ENCODE assay signal across 12 cellular contexts in the genomic region with DNA sequence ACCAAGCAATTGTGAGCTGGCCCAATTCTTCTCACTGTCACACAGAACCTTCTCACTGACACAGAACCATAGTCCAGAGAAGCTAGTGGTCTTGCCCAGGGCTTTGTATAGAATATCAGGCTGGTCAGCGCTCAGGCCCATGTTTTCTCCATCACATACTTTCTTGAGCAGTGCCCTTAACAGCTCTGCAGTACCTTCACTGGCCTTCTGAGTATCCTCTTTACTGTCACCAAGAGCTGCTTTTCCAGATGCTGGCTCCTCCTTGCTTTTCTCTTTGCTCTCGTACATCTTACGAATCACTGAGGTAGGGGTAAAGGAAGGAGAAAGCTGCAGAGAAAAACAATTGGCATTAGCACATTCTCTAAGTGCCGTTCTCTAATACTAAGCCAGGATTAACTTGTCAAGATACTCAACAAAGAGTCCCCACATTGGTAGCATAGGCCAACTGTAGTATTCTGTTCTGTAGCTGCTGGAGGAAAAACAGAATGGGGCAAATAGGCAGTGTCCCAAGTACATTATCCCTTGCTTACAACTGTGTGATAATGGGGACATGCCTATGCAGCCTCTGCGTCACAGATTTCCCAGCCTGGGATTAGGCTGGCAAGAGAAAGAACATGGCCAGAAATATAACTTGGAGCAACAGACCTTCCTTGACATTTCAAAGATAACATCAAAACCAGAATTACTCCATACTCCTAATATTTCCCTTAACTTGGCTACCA. TPM values are rescaled to one million over a fixed set of nuclear protein-coding genes. Genes with fewer than 3 reads are reported as not detected.
DNase-seq lines count a peak whose midpoint lies in the region; ATAC-seq and TF ChIP-seq lines count a peak whose summit lies in the region.
"Had no signal": no experiment of that assay in that cellular context is flagged by ENCODE, and none has a peak within 500 bp of the region (broad histone marks: within the 10 kb centered on the region; RNA-seq: fewer than 3 reads in every experiment).

No MANE protein-coding gene starts in this region.

- H3K4me3 ChIP-seq in adrenal gland (no peak overlapping the region), right cardiac atrium (ENCODE audit: low read length) (no peak overlapping the region), retinal pigment epithelial cell (ENCODE audit: low read length) (no peak overlapping the region), sigmoid colon (no peak overlapping the region)
- H3K4me3 ChIP-seq: suprapubic skin had no signal

- H3K4me1 ChIP-seq in adrenal gland (replicated peaks in 1 of 2): peaks cover 13 to 32% of the 10 kb centered on the region in 2 donors
- H3K4me1 ChIP-seq in right cardiac atrium (ENCODE audit: control insufficient read depth, insufficient read depth, low read length): peaks cover 3% of the 10 kb centered on the region
- no peaks in the 10 kb centered on the region for H3K4me1 ChIP-seq in sigmoid colon
- H3K4me1 ChIP-seq: suprapubic skin had no signal

- H3K27ac ChIP-seq in adrenal gland (peak overlapping the region in 4 of 5 donors; percentile 41 to 79 (median 54)), right cardiac atrium (ENCODE audit: low read length) (peak overlapping the region; percentile 70), sigmoid colon (no peak overlapping the region)
- H3K27ac ChIP-seq: HL-60, suprapubic skin had no signal

- no peak for TF ChIP-seq POLR2A in adrenal gland (IDR thresholded peaks at IDR 0.05)
- no peak for TF ChIP-seq POLR2A in sigmoid colon (IDR thresholded peaks at IDR 0.05)

- no peak for ATAC-seq in activated T-cell treated with anti-CD3 and anti-CD28 coated beads, Interleukin-2, amount 50 U/mL, for 72 hours (replicated peaks in 1 of 2)
- ATAC-seq in right cardiac atrium: peak; percentile 55 to 64
- ATAC-seq in GM19397 (IDR thresholded peaks at IDR 0.05; ENCODE audit: unreplicated experiment): no peak

- H3K9me3 ChIP-seq in adrenal gland (replicated peaks in 1 of 3): no peaks in the 10 kb centered on the region
- no peaks in the 10 kb centered on the region for H3K9me3 ChIP-seq in right cardiac atrium (ENCODE audit: control insufficient read depth, low read length)
- no peaks in the 10 kb centered on the region for H3K9me3 ChIP-seq in sigmoid colon
- H3K9me3 ChIP-seq: suprapubic skin had no signal

- peaks cover 100% of the 10 kb centered on the region for H3K36me3 Mint-ChIP-seq in activated T-cell treated with anti-CD3 and anti-CD28 coated beads, Interleukin-2, amount 50 U/mL, for 24 hours (ENCODE audit: low read depth)
- H3K36me3 Mint-ChIP-seq in activated T-cell treated with anti-CD3 and anti-CD28 coated beads, Interleukin-2, amount 50 U/mL, for 72 hours (ENCODE audit: insufficient read depth in 2 of 2): peaks cover 6 to 35% of the 10 kb centered on the region in 2 donors

- peaks cover 3% of the 10 kb centered on the region for H3K4me1 Mint-ChIP-seq in activated T-cell treated with anti-CD3 and anti-CD28 coated beads, Interleukin-2, amount 50 U/mL, for 24 hours (ENCODE audit: low read depth)
- H3K4me1 Mint-ChIP-seq in activated T-cell treated with anti-CD3 and anti-CD28 coated beads, Interleukin-2, amount 50 U/mL, for 72 hours (ENCODE audit: low read depth): peaks cover 12% of the 10 kb centered on the region

- H3K9me3 Mint-ChIP-seq in activated T-cell treated with anti-CD3 and anti-CD28 coated beads, Interleukin-2, amount 50 U/mL, for 24 hours: no peaks in the 10 kb centered on the region
- H3K9me3 Mint-ChIP-seq in activated T-cell treated with anti-CD3 and anti-CD28 coated beads, Interleukin-2, amount 50 U/mL, for 72 hours: no peaks in the 10 kb centered on the region

- no peak overlapping the region for H3K4me3 Mint-ChIP-seq in activated T-cell treated with anti-CD3 and anti-CD28 coated beads, Interleukin-2, amount 50 U/mL, for 24 hours
- H3K4me3 Mint-ChIP-seq in activated T-cell treated with anti-CD3 and anti-CD28 coated beads, Interleukin-2, amount 50 U/mL, for 72 hours: no peak overlapping the region

- TF ChIP-seq CTCF in adrenal gland (IDR thresholded peaks at IDR 0.05): no peak
- TF ChIP-seq CTCF in retinal pigment epithelial cell (conservative IDR thresholded peaks at IDR 0.05; ENCODE audit: low read depth, low read length): no peak
- TF ChIP-seq CTCF in sigmoid colon (IDR thresholded peaks at IDR 0.05): no peak

- H3K27ac Mint-ChIP-seq in activated T-cell treated with anti-CD3 and anti-CD28 coated beads, Interleukin-2, amount 50 U/mL, for 24 hours: peak overlapping the region; percentile 55
- H3K27ac Mint-ChIP-seq in activated T-cell treated with anti-CD3 and anti-CD28 coated beads, Interleukin-2, amount 50 U/mL, for 72 hours: no peak overlapping the region

- no peak for DNase-seq in activated T-cell treated with anti-CD3 and anti-CD28 coated beads, Interleukin-2, amount 50 U/mL, for 24 hours
- DNase-seq in activated T-cell treated with anti-CD3 and anti-CD28 coated beads, Interleukin-2, amount 50 U/mL, for 72 hours: no peak
- DNase-seq in adrenal gland (peak in 5 of 7 donors; percentile 34 to 76 (median 49)), right cardiac atrium (peak in 1 of 3 donors; percentile 61), retinal pigment epithelial cell (ENCODE audit: low read depth) (peak; percentile 95), sigmoid colon (no peak), activated gamma-delta T cell treated with Interleukin-2 at 50 U/mL for 16 hours (no peak)
- DNase-seq: Calu3; effector memory CD4-positive, alpha-beta T cell had no signal

- H3K27me3 Mint-ChIP-seq in activated T-cell treated with anti-CD3 and anti-CD28 coated beads, Interleukin-2, amount 50 U/mL, for 24 hours: no peaks in the 10 kb centered on the region
- H3K27me3 Mint-ChIP-seq in activated T-cell treated with anti-CD3 and anti-CD28 coated beads, Interleukin-2, amount 50 U/mL, for 72 hours (ENCODE audit: low read depth): no peaks in the 10 kb centered on the region

- H3K36me3 ChIP-seq in adrenal gland (replicated peaks in 1 of 2): peaks cover 0 to 67% of the 10 kb centered on the region in 2 donors
- peaks cover 12 to 94% (median 60%) of the 10 kb centered on the region in 4 donors for H3K36me3 ChIP-seq in sigmoid colon

- intact Hi-C loops in adrenal gland (cut with DNase I) (no loop called here), right cardiac atrium (cut with DNase I) (no loop called here), sigmoid colon (cut with DNase I) (no loop called here)

- WGBS in adrenal gland, 4 donors: 78 to 85% (median 82%) methylated on average over 5 of the region's 5 CpGs
- WGBS in right cardiac atrium: 79% methylated on average over 5 of the region's 5 CpGs
- 96 to 98% methylated on average over 5 of the region's 5 CpGs for WGBS in sigmoid colon, 2 donors

- no peaks in the 10 kb centered on the region for H3K27me3 ChIP-seq in adrenal gland
- no peaks in the 10 kb centered on the region for H3K27me3 ChIP-seq in right cardiac atrium (ENCODE audit: control insufficient read depth, insufficient read depth)
- no peaks in the 10 kb centered on the region for H3K27me3 ChIP-seq in sigmoid colon
- H3K27me3 ChIP-seq: suprapubic skin had no signal

- TF ChIP-seq EP300 in sigmoid colon (IDR thresholded peaks at IDR 0.05): no peak

RNA-seq across cellular contexts. Expression of a gene that starts 43.5 kb away (rescaled TPM):
- total RNA-seq in activated T-cell treated with anti-CD3 and anti-CD28 coated beads, Interleukin-2, amount 50 U/mL, for 72 hours: 100 to 1,000 TPM; 126 to 137 TPM
- total RNA-seq in adrenal gland: 10 to 100 TPM; 47.2 to 84.6 (median 62.1) TPM
- polyA plus RNA-seq in adrenal gland: 10 to 100 TPM; 57.4 to 89.0 (median 75.0) TPM
- 10 to 100 TPM; 53.5 to 73.3 (median 62.5) TPM for total RNA-seq in right cardiac atrium
- polyA plus RNA-seq in right cardiac atrium: 48.0 TPM
- total RNA-seq in sigmoid colon: 10 to 100 TPM; 52.9 to 95.1 (median 71.9) TPM
- 10 to 100 TPM; 35.8 to 42.0 (median 41.4) TPM for polyA plus RNA-seq in sigmoid colon

RNA-seq across cellular contexts. Expression of a gene that starts 46.7 kb away (rescaled TPM):
- 10 to 100 TPM; 46.9 to 48.6 TPM for total RNA-seq in activated T-cell treated with anti-CD3 and anti-CD28 coated beads, Interleukin-2, amount 50 U/mL, for 72 hours
- total RNA-seq in adrenal gland (10 to 100 TPM in 7 of 8 donors, 1 to 10 TPM in 1; 9.2 to 32.8 (median 23.6) TPM), right cardiac atrium (10 to 100 TPM; 20.3 to 37.9 (median 27.2) TPM), sigmoid colon (10 to 100 TPM; 16.6 to 23.8 (median 22.2) TPM)
- polyA plus RNA-seq in adrenal gland (10 to 100 TPM; 14.1 to 29.3 (median 20.2) TPM), right cardiac atrium (10.0 TPM), sigmoid colon (10 to 100 TPM in 2 of 3 donors, 1 to 10 TPM in 1; 5.5 to 13.5 (median 12.0) TPM)

RNA-seq across cellular contexts. Expression of a gene that starts 53.4 kb away (rescaled TPM):
- 100 to 1,000 TPM; 285 to 342 TPM for total RNA-seq in activated T-cell treated with anti-CD3 and anti-CD28 coated beads, Interleukin-2, amount 50 U/mL, for 72 hours
- total RNA-seq in adrenal gland (10 to 100 TPM; 15.1 to 48.3 (median 33.1) TPM), right cardiac atrium (10 to 100 TPM in 2 of 4 donors, 1 to 10 TPM in 2; 7.1 to 10.8 (median 9.6) TPM), sigmoid colon (10 to 100 TPM; 15.3 to 38.0 (median 27.7) TPM)
- polyA plus RNA-seq in adrenal gland (100 to 1,000 TPM in 1 of 3 donors, 10 to 100 TPM in 2; 13.4 to 130 (median 84.0) TPM), right cardiac atrium (7.4 TPM), sigmoid colon (10 to 100 TPM in 2 of 3 donors, 1 to 10 TPM in 1; 6.5 to 40.9 (median 10.2) TPM)

Comparison
In these comparisons a context has a peak if more than half of its experiments do, and no peak if none do; other contexts are left out.
1. DNase-seq: peak in adrenal gland (5 of 7) and retinal pigment epithelial cell (single experiment); none in activated T-cell treated with anti-CD3 and anti-CD28 coated beads, Interleukin-2, amount 50 U/mL, for 24 hours (single experiment), activated T-cell treated with anti-CD3 and anti-CD28 coated beads, Interleukin-2, amount 50 U/mL, for 72 hours (0 of 2), sigmoid colon (single experiment) and activated gamma-delta T cell treated with Interleukin-2 at 50 U/mL for 16 hours (single experiment).
2. ATAC-seq: peak in right cardiac atrium (2 of 2); none in activated T-cell treated with anti-CD3 and anti-CD28 coated beads, Interleukin-2, amount 50 U/mL, for 72 hours (0 of 2) and GM19397 (single experiment).
3. H3K27ac ChIP-seq: peak in adrenal gland (4 of 5) and right cardiac atrium (single experiment); none in sigmoid colon (0 of 4).
4. RNA of a gene that starts 53.4 kb away (total RNA-seq): 285 to 342 TPM in activated T-cell treated with anti-CD3 and anti-CD28 coated beads, Interleukin-2, amount 50 U/mL, for 72 hours; 15.3 to 38.0 TPM in sigmoid colon, 15.1 to 48.3 TPM in adrenal gland and 7.1 to 10.8 TPM in right cardiac atrium; every median in the first group is over 4 times any median in the second.